16 cellular contexts compared by ENCODE assay signal in genomic region chr12:52342781-52343490, GRCh38. TPM values are rescaled to one million over a fixed set of nuclear protein-coding genes. Genes with fewer than 3 reads are reported as not detected.
DNase-seq lines count a peak whose midpoint lies in the region; ATAC-seq and TF ChIP-seq lines count a peak whose summit lies in the region.
"Had no signal": no experiment of that assay in that cellular context is flagged by ENCODE, and none has a peak within 500 bp of the region (broad histone marks: within the 10 kb centered on the region; RNA-seq: fewer than 3 reads in every experiment).

No MANE protein-coding gene starts in this region.

- no peak overlapping the region for H3K4me2 ChIP-seq in osteoblast (ENCODE audit: insufficient read depth, low read length)
- H3K4me2 ChIP-seq: GM23338 had no signal

- no peak for ATAC-seq in stimulated activated naive CD8-positive, alpha-beta T cell treated with anti-CD3 and anti-CD28 coated beads, Interleukin-15, Interleukin-2, amounts not matched to agents 100 U/mL and 50 U/mL, for 24 hours
- no peak for ATAC-seq in GM21381 (IDR thresholded peaks at IDR 0.05; ENCODE audit: unreplicated experiment)
- ATAC-seq: GM23338 had no signal

- no peak for TF ChIP-seq CTCF in osteoblast (IDR thresholded peaks at IDR 0.05; ENCODE audit: extremely low read depth, low read depth, low read length)

- no peaks in the 10 kb centered on the region for H3K9me3 ChIP-seq in osteoblast (ENCODE audit: low read depth, low read length)

- H3K27ac ChIP-seq in osteoblast (ENCODE audit: low read depth, low read length), result no peak overlapping the region
- H3K27ac ChIP-seq: 22Rv1, HL-60 had no signal

- no peak overlapping the region for H3K4me3 ChIP-seq in osteoblast (ENCODE audit: insufficient read depth, low read length)
- H3K4me3 ChIP-seq: GM23338 had no signal

- H4K20me1 ChIP-seq in osteoblast (ENCODE audit: insufficient read depth, low read length), result no peaks in the 10 kb centered on the region

- no peak overlapping the region for H2AFZ ChIP-seq in osteoblast (ENCODE audit: low read length)
- H2AFZ ChIP-seq: GM23338 had no signal

- peaks cover 40% of the 10 kb centered on the region for H3K27me3 ChIP-seq in osteoblast (ENCODE audit: insufficient read depth, low read length)

- H3K4me1 ChIP-seq in osteoblast (ENCODE audit: insufficient read depth, low read length), result no peaks in the 10 kb centered on the region

- no peaks in the 10 kb centered on the region for H3K79me2 ChIP-seq in osteoblast (ENCODE audit: insufficient read depth, low read length)

- H3K36me3 ChIP-seq in osteoblast (ENCODE audit: insufficient read depth, low read length), result no peaks in the 10 kb centered on the region

- DNase-seq in NCI-H2196 (lab: John Stamatoyannopoulos, UW; ENCODE audit: unreplicated experiment) (peak; percentile 20), NCI-H2196 treated with DMSO at 0.1 percent for 48 hours (lab: John Stamatoyannopoulos, UW; ENCODE audit: unreplicated experiment) (no peak), DMS79 (lab: John Stamatoyannopoulos, UW) (peak; percentile 56), foreskin melanocyte (peak; percentile 57), osteoblast (ENCODE audit: insufficient read length, low spot score, missing footprints) (peak; percentile 39), NCI-H2171 treated with DMSO at 0.1 percent for 48 hours (lab: John Stamatoyannopoulos, UW) (no peak)
- DNase-seq in stimulated activated naive CD8-positive, alpha-beta T cell treated with anti-CD3 and anti-CD28 coated beads, Interleukin-15, Interleukin-2, amounts not matched to agents 100 U/mL and 50 U/mL, for 24 hours, result no peak
- DNase-seq: Caco-2, H9 had no signal

RNA-seq across cellular contexts. Expression of gene KRT83, which starts 21.7 kb away (rescaled TPM):
- total RNA-seq in osteoblast, result not detected in 2 replicates
- total RNA-seq: A673; Caco-2; CD8-positive, alpha-beta memory T cell; Daoy; GM23338; H9 had no signal

RNA-seq across cellular contexts. Expression of gene KRT85, which starts 24.3 kb away (rescaled TPM):
- not detected in 2 replicates for total RNA-seq in osteoblast
- total RNA-seq: A673; Caco-2; CD8-positive, alpha-beta memory T cell; GM23338; H9 had no signal

RNA-seq across cellular contexts. Expression of gene KRT84, which starts 42.5 kb away (rescaled TPM):
- total RNA-seq in osteoblast, result not detected in 2 replicates
- total RNA-seq: A673; Caco-2; CD8-positive, alpha-beta memory T cell; Daoy; GM23338; H9 had no signal

RNA-seq across cellular contexts. Expression of gene KRT81, which starts 51.6 kb away (rescaled TPM):
- 0.29 TPM in 1 of 2 replicates, not detected in the other for total RNA-seq in osteoblast
- total RNA-seq: CD8-positive, alpha-beta memory T cell; GM23338; H9 had no signal

Comparison
In these comparisons a context has a peak if more than half of its experiments do, and no peak if none do; other contexts are left out.
1. DNase-seq: peak in NCI-H2196 (single experiment), DMS79 (single experiment), foreskin melanocyte (single experiment) and osteoblast (single experiment); none in NCI-H2196 treated with DMSO at 0.1 percent for 48 hours (single experiment), NCI-H2171 treated with DMSO at 0.1 percent for 48 hours (single experiment) and stimulated activated naive CD8-positive, alpha-beta T cell treated with anti-CD3 and anti-CD28 coated beads, Interleukin-15, Interleukin-2, amounts not matched to agents 100 U/mL and 50 U/mL, for 24 hours (single experiment).